Comparison of ENCODE assay signal across 8 cellular contexts in genomic region chr22:38203090-38203810, GRCh38. TPM values are rescaled to one million over a fixed set of nuclear protein-coding genes. Genes with fewer than 3 reads are reported as not detected.
DNase-seq lines count a peak whose midpoint lies in the region; ATAC-seq and TF ChIP-seq lines count a peak whose summit lies in the region.

No MANE protein-coding gene starts in this region.

- H3K36me3 ChIP-seq in right lobe of liver (no peaks in the 10 kb centered on the region), testis (ENCODE audit: low read depth, missing control alignments) (no peaks in the 10 kb centered on the region)

- no peaks in the 10 kb centered on the region for H3K9me3 Mint-ChIP-seq in MCF 10A (ENCODE audit: unreplicated experiment)

- peak overlapping the region; percentile 80 for H3K27ac Mint-ChIP-seq in MCF 10A (ENCODE audit: low read depth, unreplicated experiment)

- H3K4me1 ChIP-seq in right lobe of liver (no peaks in the 10 kb centered on the region), testis (peaks cover 25% of the 10 kb centered on the region)

- H3K27me3 Mint-ChIP-seq in MCF 10A (ENCODE audit: insufficient read depth, unreplicated experiment): no peaks in the 10 kb centered on the region

- DNase-seq in NCI-H2029 (lab: John Stamatoyannopoulos, UW): peak; percentile 44
- DNase-seq in NCI-H2029 treated with DMSO at 0.1 percent for 48 hours (lab: John Stamatoyannopoulos, UW): no peak
- peak; percentile 57 for DNase-seq in MCF 10A (ENCODE audit: unreplicated experiment)
- DNase-seq in right lobe of liver: peak; percentile 71 to 83 (median 76)
- DNase-seq in testis: peak; percentile 43
- no peak for DNase-seq in NCI-H2171 treated with DMSO at 0.1 percent for 48 hours (lab: John Stamatoyannopoulos, UW)

- BruUV-seq in MCF 10A (replicated peaks; lab: Mats Ljungman, UMichigan): no TSS peak

- no peak for TF ChIP-seq CTCF in MCF 10A (IDR thresholded peaks at IDR 0.05; ENCODE audit: unreplicated experiment)
- TF ChIP-seq CTCF in right lobe of liver (IDR thresholded peaks at IDR 0.05): no peak
- TF ChIP-seq CTCF in testis (IDR thresholded peaks at IDR 0.05): no peak

- H3K4me3 Mint-ChIP-seq in MCF 10A (ENCODE audit: unreplicated experiment): peak overlapping the region; percentile 85

- H3K4me3 ChIP-seq in right lobe of liver: peak overlapping the region; percentile 60 to 93 (median 74)
- H3K4me3 ChIP-seq in testis: peak overlapping the region; percentile 83 to 91

- H3K4me1 Mint-ChIP-seq in MCF 10A (ENCODE audit: insufficient read depth, unreplicated experiment): peaks cover 23% of the 10 kb centered on the region

- peaks cover 44% of the 10 kb centered on the region for H3K36me3 Mint-ChIP-seq in MCF 10A (ENCODE audit: insufficient read depth, unreplicated experiment)

- POLR2A ChIA-PET in MCF 10A (lab: Yijun Ruan, JAX): interaction anchor here (0.6 to 6.3 kb wide), 15 partner anchors 8 to 495 kb away, joined by 3 to 134 read pairs (median 10); partner anchors contain the start of genes CSNK1E, PICK1 and PLA2G6

- H3K9me3 ChIP-seq in right lobe of liver (no peaks in the 10 kb centered on the region), testis (no peaks in the 10 kb centered on the region)

- TF ChIP-seq POLR2A in right lobe of liver (IDR thresholded peaks at IDR 0.05) (peak; percentile 26), testis (IDR thresholded peaks at IDR 0.05) (no peak)

- H3K27ac ChIP-seq in right lobe of liver: peak overlapping the region; percentile 98 to 100 (median 99)
- H3K27ac ChIP-seq in testis: peak overlapping the region; percentile 98

- ATAC-seq in right lobe of liver (peak; percentile 37 to 62 (median 50)), HG03354 (IDR thresholded peaks at IDR 0.05; ENCODE audit: poor library complexity, severe bottlenecking, unreplicated experiment) (no peak)

- CTCF ChIA-PET in MCF 10A (lab: Yijun Ruan, JAX): interaction anchor here (0.6 to 1.1 kb wide), 5 partner anchors 15 to 388 kb away, joined by 3 to 9 read pairs (median 4); no protein-coding TSS in a partner anchor

- intact Hi-C loops in MCF 10A (cut with micrococcal nuclease): loop anchor here (2.0 kb wide), 2 partner anchors 26 to 88 kb away; no protein-coding TSS in a partner anchor
- intact Hi-C loops in right lobe of liver (cut with DNase I): no loop called here
- intact Hi-C loops in testis (cut with DNase I; ENCODE audit: low total_unique reads): no loop called here

- H3K27me3 ChIP-seq in right lobe of liver: no peaks in the 10 kb centered on the region
- H3K27me3 ChIP-seq in testis: no peaks in the 10 kb centered on the region

- WGBS in right lobe of liver (ENCODE audit: insufficient coverage, low coverage, low lambda C conversion rate, missing lambda C conversion rate): 5% methylated on average over 8 of the region's 19 CpGs
- 23 to 34% methylated on average over 16 to 19 of the region's 19 CpGs for WGBS in testis, 2 donors

TF ChIP-seq in PFSK-1, 5 proteins besides CTCF, POLR2A, EP300 and RAD21:
- TF ChIP-seq FOXP2 (optimal IDR thresholded peaks at IDR 0.05; ENCODE audit: borderline replicate concordance, extremely low read depth, extremely low read length, insufficient read depth): peak; percentile 63
- no peak for TF ChIP-seq SIN3A (IDR thresholded peaks at IDR 0.05; ENCODE audit: borderline replicate concordance, insufficient read depth, low read length)
- no peak for TF ChIP-seq TAF1 (IDR thresholded peaks at IDR 0.05; ENCODE audit: borderline replicate concordance, insufficient read depth, low read length)
- TF ChIP-seq POLR2AphosphoS5 (IDR thresholded peaks at IDR 0.05; ENCODE audit: low read depth, low read length): no peak; the same call in 1 of the 2 replicates
- TF ChIP-seq REST (IDR thresholded peaks at IDR 0.05; ENCODE audit: insufficient read depth in 1 of 2, low read depth in 2 of 2, low read length in 2 of 2): no peak

RNA-seq across cellular contexts. Expression of gene MAFF, which starts 1.5 kb away (rescaled TPM):
- 145 TPM for polyA plus RNA-seq in PFSK-1 (2012; ENCODE audit: insufficient read length, low read depth)
- total RNA-seq in MCF 10A (2022): 54.7 and 71.4 TPM in 2 replicates
- 10 to 100 TPM in 3 of 6 experiments, 1 to 10 TPM in 3; 2.6 to 30.6 (median 11.0) TPM for total RNA-seq in right lobe of liver
- total RNA-seq in testis: 1 to 10 TPM; 3.7 to 5.8 TPM
- 3.2 TPM for polyA plus RNA-seq in testis (ENCODE audit: insufficient read depth, low read depth, low replicate concordance)

RNA-seq across cellular contexts. Expression of gene PLA2G6, which starts 21.6 kb away (rescaled TPM):
- 11.2 TPM for polyA plus RNA-seq in PFSK-1 (2012; ENCODE audit: insufficient read length, low read depth)
- 37.5 and 40.3 TPM in 2 replicates for total RNA-seq in MCF 10A (2022)
- total RNA-seq in right lobe of liver: 10 to 100 TPM in 5 of 6 experiments, 1 to 10 TPM in 1; 8.1 to 32.9 (median 19.8) TPM
- total RNA-seq in testis: 100 to 1,000 TPM in 1 of 2 donors, 10 to 100 TPM in 1; 89.4 to 122 TPM
- polyA plus RNA-seq in testis (ENCODE audit: insufficient read depth, low read depth, low replicate concordance): 135 TPM

Comparison
In these comparisons a context has a peak if more than half of its experiments do, and no peak if none do; other contexts are left out.
1. DNase-seq: peak in NCI-H2029 (single experiment), MCF 10A (single experiment), right lobe of liver (3 of 3) and testis (single experiment); none in NCI-H2029 treated with DMSO at 0.1 percent for 48 hours (single experiment) and NCI-H2171 treated with DMSO at 0.1 percent for 48 hours (single experiment).